8 cellular contexts compared by ENCODE assay signal in the genomic region with DNA sequence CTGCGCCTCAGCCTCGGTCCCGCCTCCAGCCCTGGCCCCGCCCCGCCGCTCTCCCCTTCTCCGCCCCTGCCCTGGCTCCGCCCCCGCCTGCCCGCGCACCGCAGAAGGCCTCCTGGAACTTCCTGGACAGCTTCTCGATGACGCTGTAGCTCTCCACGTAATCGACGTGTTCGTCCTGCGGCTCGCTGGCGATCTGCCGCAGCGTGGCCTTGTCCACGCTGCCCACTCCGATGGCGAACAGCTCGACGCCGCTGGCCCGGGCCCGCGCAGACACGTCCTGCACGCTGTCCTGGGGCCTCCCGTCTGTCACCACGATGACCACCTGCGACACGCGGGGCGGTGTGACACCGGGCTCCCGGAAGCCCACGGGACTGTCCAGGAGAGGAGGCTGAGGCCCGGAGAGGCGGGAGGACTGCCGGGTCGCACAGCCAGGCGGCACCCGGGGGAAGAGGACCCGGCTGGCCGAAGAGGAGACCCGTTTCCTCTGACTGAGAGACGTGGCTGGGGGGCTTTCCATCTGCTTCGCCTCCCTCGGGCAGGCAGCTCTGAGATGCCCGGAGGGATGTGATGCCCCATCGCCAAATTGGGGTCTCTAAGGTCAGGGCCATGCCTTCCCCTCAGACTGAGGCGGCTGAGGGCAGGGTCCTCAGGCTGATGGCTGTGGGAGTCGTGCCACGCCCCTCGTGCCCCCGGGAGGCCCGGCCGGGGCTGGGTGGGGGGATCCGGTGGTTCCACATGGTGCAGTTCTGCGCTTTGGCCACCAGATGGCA. TPM values are rescaled to one million over a fixed set of nuclear protein-coding genes. Genes with fewer than 3 reads are reported as not detected.
DNase-seq lines count a peak whose midpoint lies in the region; ATAC-seq and TF ChIP-seq lines count a peak whose summit lies in the region.

No MANE protein-coding gene starts in this region.

- peak overlapping the region; percentile 97 to 100 (median 99) for H3K27ac ChIP-seq in Peyer's patch
- H3K27ac ChIP-seq in fibroblast of lung (ENCODE audit: insufficient read depth, low read length) = peak overlapping the region; percentile 79

- no peaks in the 10 kb centered on the region for H4K20me1 ChIP-seq in fibroblast of lung (ENCODE audit: control insufficient read depth, extremely low read depth, insufficient read depth, low read length)

- intact Hi-C loops in activated T-helper 1 cell treated with anti-CD3 and anti-CD28 coated beads, Interleukin-12 subunit alpha, Interleukin-12 subunit beta, Interleukin-2, Interleukin-4 antibody, amounts not matched to agents 30 ng/mL and 10 ng/mL and 1 ng/mL, durations not matched to agents 14 hours and 24 hours and 36 hours (cut with micrococcal nuclease) = loop anchor here (1.0 to 10.0 kb wide), 12 partner anchors 24 to 1832 kb away; partner anchors contain the start of genes LAPTM5, MECR, SNRNP40 and SRSF4

- DNase-seq in COR-L47 (lab: John Stamatoyannopoulos, UW) (peak; percentile 93), HT-29 (ENCODE audit: low spot score) (peak; percentile 91), Peyer's patch (peak; percentile 88 to 100 (median 91)), fibroblast of lung (ENCODE audit: low read depth in 2 of 2) (peak; percentile 98 to 99)
- DNase-seq in activated T-helper 1 cell treated with anti-CD3 and anti-CD28 coated beads, Interleukin-12 subunit alpha, Interleukin-12 subunit beta, Interleukin-2, Interleukin-4 antibody, amounts not matched to agents 30 ng/mL and 10 ng/mL and 1 ng/mL, durations not matched to agents 14 hours and 24 hours and 36 hours (ENCODE audit: low spot score) = peak; percentile 95
- peak; percentile 88 for DNase-seq in stimulated activated naive CD8-positive, alpha-beta T cell treated with anti-CD3 and anti-CD28 coated beads, Interleukin-15, Interleukin-2, amounts not matched to agents 100 U/mL and 50 U/mL, for 24 hours

- H3K9me3 ChIP-seq in Peyer's patch (no peaks in the 10 kb centered on the region), fibroblast of lung (ENCODE audit: control insufficient read depth, insufficient read depth, low read depth, low read length) (no peaks in the 10 kb centered on the region)

- H3K27me3 Mint-ChIP-seq in activated T-helper 1 cell treated with anti-CD3 and anti-CD28 coated beads, Interleukin-12 subunit alpha, Interleukin-12 subunit beta, Interleukin-2, Interleukin-4 antibody, amounts not matched to agents 30 ng/mL and 10 ng/mL and 1 ng/mL, durations not matched to agents 14 hours and 24 hours and 36 hours (ENCODE audit: insufficient read depth) = peaks cover 3% of the 10 kb centered on the region
- peaks cover 3% of the 10 kb centered on the region for H3K27me3 Mint-ChIP-seq in nephron (ENCODE audit: low read depth)

- H3K4me1 Mint-ChIP-seq in activated T-helper 1 cell treated with anti-CD3 and anti-CD28 coated beads, Interleukin-12 subunit alpha, Interleukin-12 subunit beta, Interleukin-2, Interleukin-4 antibody, amounts not matched to agents 30 ng/mL and 10 ng/mL and 1 ng/mL, durations not matched to agents 14 hours and 24 hours and 36 hours (ENCODE audit: low read depth) = peaks cover 20% of the 10 kb centered on the region
- no peaks in the 10 kb centered on the region for H3K4me1 Mint-ChIP-seq in nephron

- H3K4me3 Mint-ChIP-seq in activated T-helper 1 cell treated with anti-CD3 and anti-CD28 coated beads, Interleukin-12 subunit alpha, Interleukin-12 subunit beta, Interleukin-2, Interleukin-4 antibody, amounts not matched to agents 30 ng/mL and 10 ng/mL and 1 ng/mL, durations not matched to agents 14 hours and 24 hours and 36 hours = peak overlapping the region; percentile 89
- peak overlapping the region; percentile 83 to 86 (median 85) for H3K4me3 Mint-ChIP-seq in nephron

- peak overlapping the region; percentile 93 for H3K27ac Mint-ChIP-seq in activated T-helper 1 cell treated with anti-CD3 and anti-CD28 coated beads, Interleukin-12 subunit alpha, Interleukin-12 subunit beta, Interleukin-2, Interleukin-4 antibody, amounts not matched to agents 30 ng/mL and 10 ng/mL and 1 ng/mL, durations not matched to agents 14 hours and 24 hours and 36 hours
- peak overlapping the region; percentile 42 to 90 (median 84) for H3K27ac Mint-ChIP-seq in nephron

- ATAC-seq in GM19467 (IDR thresholded peaks at IDR 0.05; ENCODE audit: unreplicated experiment) = peak; percentile 45
- peak; percentile 73 for ATAC-seq in stimulated activated naive CD8-positive, alpha-beta T cell treated with anti-CD3 and anti-CD28 coated beads, Interleukin-15, Interleukin-2, amounts not matched to agents 100 U/mL and 50 U/mL, for 24 hours

- peak; percentile 81 to 95 for TF ChIP-seq POLR2A in Peyer's patch (IDR thresholded peaks at IDR 0.05)

- H3K4me3 ChIP-seq in Peyer's patch (peak overlapping the region; percentile 57 to 80 (median 64)), fibroblast of lung (replicated peaks in 1 of 4; ENCODE audit: control extremely low read depth in 1 of 4, insufficient read depth in 1 of 4, low read depth in 3 of 4, low read length in 4 of 4) (peak overlapping the region in 3 of 4 experiments; percentile 0 to 64 (median 47))

- H3K36me3 Mint-ChIP-seq in activated T-helper 1 cell treated with anti-CD3 and anti-CD28 coated beads, Interleukin-12 subunit alpha, Interleukin-12 subunit beta, Interleukin-2, Interleukin-4 antibody, amounts not matched to agents 30 ng/mL and 10 ng/mL and 1 ng/mL, durations not matched to agents 14 hours and 24 hours and 36 hours (ENCODE audit: low read depth) = no peaks in the 10 kb centered on the region
- H3K36me3 Mint-ChIP-seq in nephron (ENCODE audit: low read depth) = no peaks in the 10 kb centered on the region

- H3K9ac ChIP-seq in fibroblast of lung (ENCODE audit: insufficient read depth, low read length) = peak overlapping the region; percentile 80

- H3K4me1 ChIP-seq in Peyer's patch = peaks cover 0 to 10% (median 4%) of the 10 kb centered on the region in 4 donors
- peaks cover 2% of the 10 kb centered on the region for H3K4me1 ChIP-seq in fibroblast of lung (ENCODE audit: control insufficient read depth, extremely low read depth, insufficient read depth, low read length)

- TF ChIP-seq CTCF in Peyer's patch (IDR thresholded peaks at IDR 0.05) (peak; percentile 97 to 99 (median 99)), fibroblast of lung (conservative IDR thresholded peaks at IDR 0.05 in 1 of 2, IDR thresholded peaks at IDR 0.05 in 1 of 2; ENCODE audit: low read depth in 1 of 2, low read length in 2 of 2) (peak; percentile 77 to 84), nephron (IDR thresholded peaks at IDR 0.05; ENCODE audit: unreplicated experiment in 3 of 3) (peak; percentile 94 to 99 (median 98))

- H3K27me3 ChIP-seq in Peyer's patch (no peaks in the 10 kb centered on the region), fibroblast of lung (ENCODE audit: control insufficient read depth, insufficient read depth, low read length) (no peaks in the 10 kb centered on the region)

- H3K9me3 Mint-ChIP-seq in activated T-helper 1 cell treated with anti-CD3 and anti-CD28 coated beads, Interleukin-12 subunit alpha, Interleukin-12 subunit beta, Interleukin-2, Interleukin-4 antibody, amounts not matched to agents 30 ng/mL and 10 ng/mL and 1 ng/mL, durations not matched to agents 14 hours and 24 hours and 36 hours = peaks cover 11% of the 10 kb centered on the region
- peaks cover 3% of the 10 kb centered on the region for H3K9me3 Mint-ChIP-seq in nephron

- H3K4me2 ChIP-seq in fibroblast of lung (ENCODE audit: extremely low read depth, insufficient read depth, low read length) = peak overlapping the region; percentile 39

- H3K36me3 ChIP-seq in Peyer's patch = peaks cover 0 to 3% (median 0%) of the 10 kb centered on the region in 3 donors
- no peaks in the 10 kb centered on the region for H3K36me3 ChIP-seq in fibroblast of lung (ENCODE audit: control insufficient read depth, insufficient read depth, low read length)

- peak overlapping the region; percentile 50 for H2AFZ ChIP-seq in fibroblast of lung (ENCODE audit: low read length)

- H3K79me2 ChIP-seq in fibroblast of lung (ENCODE audit: control insufficient read depth, insufficient read depth, low read length) = no peaks in the 10 kb centered on the region

RNA-seq across cellular contexts. Expression of gene MATN1, which starts 4.6 kb away (rescaled TPM):
- total RNA-seq in HT-29 (2014; rRNA removed; shearing (Covaris generic)) = not detected in 2 replicates
- not detected for total RNA-seq in Peyer's patch
- 0.42 and 0.70 TPM in 2 replicates for total RNA-seq in activated T-helper 1 cell treated with anti-CD3 and anti-CD28 coated beads, Interleukin-12 subunit alpha, Interleukin-12 subunit beta, Interleukin-2, Interleukin-4 antibody, amounts not matched to agents 30 ng/mL and 10 ng/mL and 1 ng/mL, durations not matched to agents 14 hours and 24 hours and 36 hours
- 0.26 TPM in 1 of 2 replicates, not detected in the other for total RNA-seq in fibroblast of lung
- not detected in 2 replicates for polyA plus RNA-seq in fibroblast of lung
- polyA plus RNA-seq in fibroblast of lung (2012) = 0.07 TPM in 1 of 2 replicates, not detected in the other
- polyA minus RNA-seq in fibroblast of lung (ENCODE audit: low replicate concordance) = not detected in 2 replicates

RNA-seq across cellular contexts. Expression of gene LAPTM5, which starts 38.8 kb away (rescaled TPM):
- total RNA-seq in HT-29 (2014; rRNA removed; shearing (Covaris generic)) = 0.08 TPM in 1 of 2 replicates, not detected in the other
- total RNA-seq in Peyer's patch (10 to 100 TPM; 10.3 to 77.6 (median 18.3) TPM), fibroblast of lung (under 0.01 TPM in 2 replicates)
- 199 and 214 TPM in 2 replicates for total RNA-seq in activated T-helper 1 cell treated with anti-CD3 and anti-CD28 coated beads, Interleukin-12 subunit alpha, Interleukin-12 subunit beta, Interleukin-2, Interleukin-4 antibody, amounts not matched to agents 30 ng/mL and 10 ng/mL and 1 ng/mL, durations not matched to agents 14 hours and 24 hours and 36 hours
- polyA plus RNA-seq in fibroblast of lung = 0.25 and 0.32 TPM in 2 replicates
- polyA plus RNA-seq in fibroblast of lung (2012) = 0.06 and 0.19 TPM in 2 replicates
- 0.70 and 3.4 TPM in 2 replicates for polyA minus RNA-seq in fibroblast of lung (ENCODE audit: low replicate concordance)

Comparison
In these comparisons a context has a peak if more than half of its experiments do, and no peak if none do; other contexts are left out.
1. Peak in every context shown above with its lines: DNase-seq, ATAC-seq, H3K4me3 ChIP-seq and H3K27ac ChIP-seq.
2. RNA of gene LAPTM5, which starts 38.8 kb away (total RNA-seq): 199 to 214 TPM in activated T-helper 1 cell treated with anti-CD3 and anti-CD28 coated beads, Interleukin-12 subunit alpha, Interleukin-12 subunit beta, Interleukin-2, Interleukin-4 antibody, amounts not matched to agents 30 ng/mL and 10 ng/mL and 1 ng/mL, durations not matched to agents 14 hours and 24 hours and 36 hours and 10.3 to 77.6 TPM in Peyer's patch; 0.08 TPM in HT-29 and under 0.01 TPM in fibroblast of lung; every median in the first group is over 10 times any median in the second.